Comparison of ENCODE assay signal across 12 cellular contexts in the genomic region with DNA sequence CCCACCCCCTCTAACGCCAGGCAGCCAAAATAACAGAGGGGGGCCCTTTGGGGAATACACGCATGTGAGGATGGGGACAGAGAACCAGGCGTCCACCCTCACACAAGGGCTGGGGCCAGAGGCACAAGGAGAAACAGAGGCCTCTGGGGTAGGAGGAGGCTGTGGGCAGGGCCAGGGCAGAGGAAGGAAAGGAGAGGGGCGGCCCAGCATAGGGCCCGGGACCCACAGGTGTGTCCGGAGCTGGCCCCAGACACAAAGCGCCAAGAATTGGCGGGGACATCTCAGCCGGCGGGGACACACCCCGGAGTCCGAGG. TPM values are rescaled to one million over a fixed set of nuclear protein-coding genes. Genes with fewer than 3 reads are reported as not detected.
DNase-seq lines count a peak whose midpoint lies in the region; ATAC-seq lines count a peak whose summit lies in the region.
"Had no signal": no experiment of that assay in that cellular context is flagged by ENCODE, and none has a peak within 500 bp of the region (broad histone marks: within the 10 kb centered on the region; RNA-seq: fewer than 3 reads in every experiment).

No MANE protein-coding gene starts in this region.

- no peaks in the 10 kb centered on the region for H3K9me3 ChIP-seq in HUES48 (ENCODE audit: control insufficient read depth, insufficient read depth, low read length)

- H3K4me1 Mint-ChIP-seq in stimulated activated naive B cell treated with anti-CD40 and anti-IgM and Interleukin-4, amounts not matched to agents 10 μg/mL and 1 μg/mL and 100 μg/mL, for 72 hours = peaks cover 10 to 13% of the 10 kb centered on the region in 2 donors

- H3K9ac ChIP-seq in HUES48 (ENCODE audit: low read depth, low read length) = peak overlapping the region; percentile 53; the same call in 1 of the 2 replicates

- DNase-seq in dermis blood vessel endothelial cell (peak; percentile 63), left kidney (ENCODE audit: low read depth, low spot score) (peak; percentile 44), kidney tubule cell (ENCODE audit: low spot score) (no peak), ureter (ENCODE audit: low spot score) (no peak)
- DNase-seq in stimulated activated naive B cell treated with anti-CD40 and anti-IgM and Interleukin-4, amounts not matched to agents 10 μg/mL and 1 μg/mL and 100 μg/mL, for 72 hours = no peak
- DNase-seq in activated CD8-positive, alpha-beta memory T cell treated with anti-CD3 and anti-CD28 coated beads for 24 hours = no peak
- DNase-seq: activated naive CD4-positive, alpha-beta T cell treated with Interleukin-2 at 50 U/mL for 16 hours had no signal

- H3K27ac Mint-ChIP-seq in stimulated activated naive B cell treated with anti-CD40 and anti-IgM and Interleukin-4, amounts not matched to agents 10 μg/mL and 1 μg/mL and 100 μg/mL, for 72 hours = peak overlapping the region; percentile 76
- H3K27ac Mint-ChIP-seq: stimulated activated effector memory CD8-positive, alpha-beta T cell treated with anti-CD3 and anti-CD28 coated beads, Interleukin-12 subunit alpha, Interleukin-12 subunit beta, amount 100 ng/mL, for 72 hours had no signal

- peaks cover 7% of the 10 kb centered on the region; the same call in 1 of the 2 replicates for H3K27me3 ChIP-seq in HUES48 (ENCODE audit: control insufficient read depth, insufficient read depth, low read length)

- H3K27me3 Mint-ChIP-seq in stimulated activated naive B cell treated with anti-CD40 and anti-IgM and Interleukin-4, amounts not matched to agents 10 μg/mL and 1 μg/mL and 100 μg/mL, for 72 hours = peaks cover 34 to 67% of the 10 kb centered on the region in 2 donors

- H3K36me3 Mint-ChIP-seq in stimulated activated naive B cell treated with anti-CD40 and anti-IgM and Interleukin-4, amounts not matched to agents 10 μg/mL and 1 μg/mL and 100 μg/mL, for 72 hours = no peaks in the 10 kb centered on the region
- H3K36me3 Mint-ChIP-seq: stimulated activated effector memory CD8-positive, alpha-beta T cell treated with anti-CD3 and anti-CD28 coated beads, Interleukin-12 subunit alpha, Interleukin-12 subunit beta, amount 100 ng/mL, for 72 hours had no signal

- no peaks in the 10 kb centered on the region for H3K36me3 ChIP-seq in HUES48 (ENCODE audit: control insufficient read depth, insufficient read depth, low read length)

- H3K27ac ChIP-seq in HUES48 (ENCODE audit: low read depth, low read length) = no peak overlapping the region

- H3K4me3 ChIP-seq in HUES48 (ENCODE audit: low read depth, low read length) = peak overlapping the region; percentile 70

- peak overlapping the region in 1 of 2 donors; percentile 70 for H3K4me3 Mint-ChIP-seq in stimulated activated naive B cell treated with anti-CD40 and anti-IgM and Interleukin-4, amounts not matched to agents 10 μg/mL and 1 μg/mL and 100 μg/mL, for 72 hours
- H3K4me3 Mint-ChIP-seq: stimulated activated effector memory CD8-positive, alpha-beta T cell treated with anti-CD3 and anti-CD28 coated beads, Interleukin-12 subunit alpha, Interleukin-12 subunit beta, amount 100 ng/mL, for 72 hours had no signal

- no peak for ATAC-seq in stimulated activated naive B cell treated with anti-CD40 and anti-IgM and Interleukin-4, amounts not matched to agents 10 μg/mL and 1 μg/mL and 100 μg/mL, for 72 hours (replicated peaks)
- no peak for ATAC-seq in GM21723 (IDR thresholded peaks at IDR 0.05; ENCODE audit: unreplicated experiment)
- ATAC-seq: activated CD4-positive, CD25-positive, alpha-beta regulatory T cell treated with anti-CD3 and anti-CD28 coated beads, Interleukin-2, amount 50 U/mL, for 24 hours; Panc1; stimulated activated effector memory CD8-positive, alpha-beta T cell treated with anti-CD3 and anti-CD28 coated beads, Interleukin-12 subunit alpha, Interleukin-12 subunit beta, amount 100 ng/mL, for 72 hours had no signal

- no peaks in the 10 kb centered on the region for H3K9me3 Mint-ChIP-seq in stimulated activated naive B cell treated with anti-CD40 and anti-IgM and Interleukin-4, amounts not matched to agents 10 μg/mL and 1 μg/mL and 100 μg/mL, for 72 hours
- H3K9me3 Mint-ChIP-seq: stimulated activated effector memory CD8-positive, alpha-beta T cell treated with anti-CD3 and anti-CD28 coated beads, Interleukin-12 subunit alpha, Interleukin-12 subunit beta, amount 100 ng/mL, for 72 hours had no signal

- peaks cover 10% of the 10 kb centered on the region for H3K4me1 ChIP-seq in HUES48 (ENCODE audit: control insufficient read depth, insufficient read depth, low read length)

RNA-seq across cellular contexts. Expression of a gene that starts 6.7 kb away (rescaled TPM):
- total RNA-seq in dermis blood vessel endothelial cell = 36.9 and 50.9 TPM in 2 replicates
- total RNA-seq in ureter = 17.7 TPM

RNA-seq across cellular contexts. Expression of a gene that starts 18.8 kb away (rescaled TPM):
- total RNA-seq in dermis blood vessel endothelial cell (8.0 and 17.4 TPM in 2 replicates), ureter (17.1 TPM)

Comparison
In these comparisons a context has a peak if more than half of its experiments do, and no peak if none do; other contexts are left out.
1. DNase-seq: peak in dermis blood vessel endothelial cell (single experiment) and left kidney (single experiment); none in stimulated activated naive B cell treated with anti-CD40 and anti-IgM and Interleukin-4, amounts not matched to agents 10 μg/mL and 1 μg/mL and 100 μg/mL, for 72 hours (single experiment), kidney tubule cell (single experiment), activated CD8-positive, alpha-beta memory T cell treated with anti-CD3 and anti-CD28 coated beads for 24 hours (single experiment) and ureter (single experiment).